1 cellular context compared by ENCODE assay signal in the genomic region with DNA sequence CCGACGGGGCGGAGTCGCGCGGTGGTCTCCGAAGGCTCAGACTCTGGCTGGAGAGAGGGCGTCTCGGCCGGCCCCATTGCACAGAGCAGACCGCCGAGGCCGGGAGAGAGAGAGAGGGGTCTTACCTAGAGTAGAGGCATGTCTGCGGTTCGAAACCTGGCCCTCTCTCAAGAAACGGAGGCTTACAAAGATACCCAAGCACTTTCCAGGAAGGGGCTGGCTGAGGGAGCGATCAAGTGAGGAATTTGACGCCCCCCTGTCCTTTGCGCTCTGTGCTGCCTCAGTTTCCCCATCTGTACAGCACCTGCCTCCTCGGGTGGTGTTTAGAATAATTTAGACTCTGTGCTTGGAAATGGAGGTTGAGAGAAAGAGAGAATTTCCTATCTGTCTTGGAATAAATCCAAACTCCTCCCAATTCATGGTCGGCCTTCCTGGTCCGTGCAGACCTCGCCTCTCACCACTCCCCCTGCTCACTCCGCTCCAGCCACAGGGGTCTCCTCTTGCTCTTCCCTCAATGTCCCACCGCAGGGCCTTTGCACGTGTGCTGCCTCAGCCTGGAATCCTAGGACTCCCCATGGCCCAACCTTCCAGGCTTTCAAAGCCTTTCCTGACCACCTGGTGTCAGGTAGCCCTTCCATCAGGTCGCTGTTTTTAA.
TF ChIP-seq lines count a peak whose summit lies in the region.

No MANE protein-coding gene starts in this region.

TF ChIP-seq in GM23338, 12 proteins besides CTCF, POLR2A, EP300 and RAD21 (continued from another document):
- TF ChIP-seq REST (IDR thresholded peaks at IDR 0.05; ENCODE audit: unreplicated experiment) (no peak), EZH2 (IDR thresholded peaks at IDR 0.05; ENCODE audit: low read depth, unreplicated experiment) (no peak), ZNF114 (CRISPR knock-in tag; IDR thresholded peaks at IDR 0.05) (no peak)
